ENCODE assay signal across 15 cellular contexts in the genomic region with DNA sequence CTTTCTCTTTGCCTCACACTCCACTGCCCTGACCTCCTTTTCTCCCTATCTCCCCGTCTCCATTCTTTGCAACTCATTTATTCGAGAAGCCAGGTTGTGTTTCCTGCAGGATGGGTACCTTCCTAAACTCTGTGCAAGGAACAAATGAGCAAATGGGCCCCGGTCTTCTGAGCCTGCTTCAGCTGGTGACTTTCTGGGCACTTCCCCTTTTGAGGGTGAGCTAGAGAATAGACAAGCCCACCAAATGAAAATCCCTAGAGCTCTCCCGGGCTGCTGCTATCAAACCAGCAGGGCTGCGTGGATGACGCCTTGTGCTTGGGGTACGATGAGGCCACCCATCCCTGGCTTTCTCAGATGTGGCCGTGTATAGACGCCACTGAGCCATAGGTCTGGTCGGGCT.
DNase-seq lines count a peak whose midpoint lies in the region; ATAC-seq, FAIRE-seq and TF ChIP-seq lines count a peak whose summit lies in the region.
"Had no signal": no experiment of that assay in that cellular context is flagged by ENCODE, and none has a peak within 500 bp of the region (broad histone marks: within the 10 kb centered on the region; RNA-seq: fewer than 3 reads in every experiment).

No MANE protein-coding gene starts in this region.

- H3K36me3 ChIP-seq in BLaER1 = peaks cover 41% of the 10 kb centered on the region
- no peaks in the 10 kb centered on the region for H3K36me3 ChIP-seq in GM12878 (ENCODE audit: control insufficient read depth in 2 of 2, insufficient read depth in 2 of 2, low read length in 1 of 2)
- H3K36me3 ChIP-seq in trophoblast cell (ENCODE audit: control insufficient read depth in 1 of 2, insufficient read depth in 2 of 2, low read length in 2 of 2) = no peaks in the 10 kb centered on the region

- no peak overlapping the region for H2BK12ac ChIP-seq in trophoblast cell (ENCODE audit: low read length)

- H2BK120ac ChIP-seq in trophoblast cell (ENCODE audit: insufficient read depth, low read length, poor library complexity) = no peak overlapping the region

- no peak overlapping the region for H2AK5ac ChIP-seq in trophoblast cell (ENCODE audit: low read length)

- in situ Hi-C loops in GM12878 (cut with MboI) = no loop called here

- no TSS peak for BruUV-seq in GM12878 (replicated peaks; lab: Mats Ljungman, UMichigan)

- H4K12ac ChIP-seq in trophoblast cell (ENCODE audit: low read depth, low read length) = no peak overlapping the region

- RAD21 ChIA-PET in GM12878 (lab: Charles Lee; ENCODE audit: unreplicated experiment) = no interaction called here

- DNase-seq in GDM1 (lab: John Stamatoyannopoulos, UW) = peak; percentile 43
- peak; percentile 24 for DNase-seq in NB4 (ENCODE audit: low read depth)
- DNase-seq in GM12878 (ENCODE audit: low read depth, low spot score) = no peak
- no peak for DNase-seq in activated CD8-positive, alpha-beta T cell treated with anti-CD3 and anti-CD28 coated beads for 36 hours
- DNase-seq in trophoblast cell = no peak
- DNase-seq in stimulated activated CD8-positive, alpha-beta memory T cell treated with anti-CD3 and anti-CD28 coated beads, Interleukin-4, amount 100 ng/mL, for 48 hours = no peak
- DNase-seq: Calu3; CD4-positive, CD25-positive, alpha-beta regulatory T cell; DMS 273 treated with DMSO at 0.1 percent for 48 hours; HCEC 1CT; HFFc6 had no signal

- H3K9ac ChIP-seq in BLaER1 = no peak overlapping the region
- H3K9ac ChIP-seq in GM12878 (ENCODE audit: control insufficient read depth, insufficient read depth, low read length) = no peak overlapping the region
- no peak overlapping the region for H3K9ac ChIP-seq in trophoblast cell (ENCODE audit: low read length)

- no peak overlapping the region for H3K27ac Mint-ChIP-seq in activated CD8-positive, alpha-beta T cell treated with anti-CD3 and anti-CD28 coated beads for 36 hours
- H3K27ac Mint-ChIP-seq: CD4-positive, CD25-positive, alpha-beta regulatory T cell; HFFc6 had no signal

- H3K79me2 ChIP-seq in GM12878 (ENCODE audit: control insufficient read depth, insufficient read depth, low read length) (no peaks in the 10 kb centered on the region), trophoblast cell (ENCODE audit: control insufficient read depth, insufficient read depth, low read length, poor library complexity) (no peaks in the 10 kb centered on the region)

- no peak overlapping the region for H2AFZ ChIP-seq in GM12878 (ENCODE audit: control insufficient read depth, low read depth, low read length)
- no peak overlapping the region for H2AFZ ChIP-seq in trophoblast cell (ENCODE audit: insufficient read depth, low read length, poor library complexity)

- peaks cover 10% of the 10 kb centered on the region for H3K9me3 Mint-ChIP-seq in activated CD8-positive, alpha-beta T cell treated with anti-CD3 and anti-CD28 coated beads for 36 hours

- H3K27me3 Mint-ChIP-seq in activated CD8-positive, alpha-beta T cell treated with anti-CD3 and anti-CD28 coated beads for 36 hours = no peaks in the 10 kb centered on the region
- H3K27me3 Mint-ChIP-seq: CD4-positive, CD25-positive, alpha-beta regulatory T cell had no signal

- intact Hi-C loops in GM12878 (cut with micrococcal nuclease; ENCODE audit: unreplicated experiment) = no loop called here
- intact Hi-C loops in activated CD8-positive, alpha-beta T cell treated with anti-CD3 and anti-CD28 coated beads for 36 hours (cut with micrococcal nuclease) = no loop called here

- H3K9me3 ChIP-seq in BLaER1 (peaks cover 40% of the 10 kb centered on the region), GM12878 (replicated peaks; ENCODE audit: control insufficient read depth, insufficient read depth, low read length) (no peaks in the 10 kb centered on the region; the same call in 2 of the 3 replicates), trophoblast cell (ENCODE audit: insufficient read depth, low read depth, low read length) (peaks cover 3% of the 10 kb centered on the region)

- no peak overlapping the region for H3K4ac ChIP-seq in trophoblast cell (ENCODE audit: low read depth, low read length)

- H3K4me1 Mint-ChIP-seq in activated CD8-positive, alpha-beta T cell treated with anti-CD3 and anti-CD28 coated beads for 36 hours (ENCODE audit: low read depth) = no peaks in the 10 kb centered on the region
- H3K4me1 Mint-ChIP-seq: CD4-positive, CD25-positive, alpha-beta regulatory T cell had no signal

- TF ChIP-seq CTCF in NB4 (IDR thresholded peaks at IDR 0.05; ENCODE audit: low read depth, low read length) (no peak), GM12878 (IDR thresholded peaks at IDR 0.05 in 2 of 3, conservative IDR thresholded peaks at IDR 0.05 in 1 of 3; ENCODE audit: control insufficient read depth in 2 of 3, extremely low read depth in 1 of 3, insufficient read depth in 1 of 3, low read depth in 3 of 3, low read length in 3 of 3) (no peak)
- TF ChIP-seq CTCF in activated CD8-positive, alpha-beta T cell treated with anti-CD3 and anti-CD28 coated beads for 36 hours (IDR thresholded peaks at IDR 0.05) = no peak

- H3K27me3 ChIP-seq in BLaER1 = no peaks in the 10 kb centered on the region
- H3K27me3 ChIP-seq in GM12878 (replicated peaks in 1 of 2; ENCODE audit: control insufficient read depth in 2 of 2, insufficient read depth in 2 of 2, low read length in 1 of 2) = no peaks in the 10 kb centered on the region; a peak in 1 of 4 replicates
- H3K27me3 ChIP-seq in trophoblast cell (ENCODE audit: insufficient read depth, low read length) = no peaks in the 10 kb centered on the region

- POLR2A ChIA-PET in GM12878 (lab: Charles Lee) = no interaction called here
- POLR2A ChIA-PET in activated CD8-positive, alpha-beta T cell treated with anti-CD3 and anti-CD28 coated beads for 36 hours (lab: Charles Lee) = no interaction called here

- H3K4me2 ChIP-seq in BLaER1 = peak overlapping the region; percentile 54
- H3K4me2 ChIP-seq in GM12878 (ENCODE audit: control insufficient read depth, insufficient read depth) = no peak overlapping the region
- H3K4me2 ChIP-seq in trophoblast cell (ENCODE audit: low read length) = no peak overlapping the region
- H3K4me2 ChIP-seq: A549 had no signal

- TF ChIP-seq EP300 in GM12878 (IDR thresholded peaks at IDR 0.05; ENCODE audit: borderline replicate concordance in 1 of 2, control insufficient read depth in 1 of 2, low read depth in 2 of 2, low read length in 2 of 2) = no peak

- H3K4me3 Mint-ChIP-seq in activated CD8-positive, alpha-beta T cell treated with anti-CD3 and anti-CD28 coated beads for 36 hours = no peak overlapping the region
- H3K4me3 Mint-ChIP-seq: CD4-positive, CD25-positive, alpha-beta regulatory T cell; HFFc6 had no signal

- no peak overlapping the region for H4K8ac ChIP-seq in trophoblast cell (ENCODE audit: low read depth, low read length)

- no peak for FAIRE-seq in GM12878 (lab: Jason Lieb, UNC)
- FAIRE-seq: A549 had no signal

- TF ChIP-seq RAD21 in GM12878 (IDR thresholded peaks at IDR 0.05; ENCODE audit: insufficient read depth, low read depth, low read length) = no peak

- H3K4me3 ChIP-seq in BLaER1 = no peak overlapping the region
- H3K4me3 ChIP-seq in NB4 (ENCODE audit: low read depth, low read length) = no peak overlapping the region
- no peak overlapping the region for H3K4me3 ChIP-seq in GM12878
- H3K4me3 ChIP-seq in trophoblast cell (ENCODE audit: low read depth, low read length) = no peak overlapping the region
- H3K4me3 ChIP-seq: A549 had no signal

- WGBS in GM12878 (ENCODE audit: insufficient coverage, insufficient replicate concordance, low lambda C conversion rate, missing lambda C conversion rate) = 8% methylated on average over 10 of the region's 10 CpGs
- no CpG with 5 or more reads among the region's 10 CpGs for WGBS in trophoblast cell (ENCODE audit: extremely low coverage, insufficient coverage, insufficient read length)

- no peak overlapping the region for H3K27ac ChIP-seq in BLaER1
- H3K27ac ChIP-seq in GM12878 (ENCODE audit: control insufficient read depth, insufficient read depth) = no peak overlapping the region
- H3K27ac ChIP-seq in trophoblast cell (ENCODE audit: low read depth, low read length) = no peak overlapping the region
- H3K27ac ChIP-seq: A549, HL-60 had no signal

- no peaks in the 10 kb centered on the region for H3K79me1 ChIP-seq in trophoblast cell (ENCODE audit: low read length)

- H3K14ac ChIP-seq in trophoblast cell (ENCODE audit: low read length) = no peak overlapping the region

- SMC1A ChIA-PET in GM12878 (lab: Charles Lee; ENCODE audit: uncharacterized antibody, unreplicated experiment) = no interaction called here

- H3K18ac ChIP-seq in trophoblast cell (ENCODE audit: low read length) = no peak overlapping the region

- H3K4me1 ChIP-seq in BLaER1 (peaks cover 27% of the 10 kb centered on the region), GM12878 (ENCODE audit: control insufficient read depth, insufficient read depth, low read length) (no peaks in the 10 kb centered on the region), trophoblast cell (ENCODE audit: control insufficient read depth in 1 of 2, insufficient read depth in 2 of 2, low read length in 2 of 2) (peaks cover 4 to 7% of the 10 kb centered on the region in 2 experiments)

- H4K20me1 ChIP-seq in BLaER1 (no peaks in the 10 kb centered on the region), GM12878 (ENCODE audit: control insufficient read depth, insufficient read depth) (no peaks in the 10 kb centered on the region)

- H4K91ac ChIP-seq in trophoblast cell (ENCODE audit: low read depth, low read length) = no peak overlapping the region

- no peak overlapping the region for H3K23ac ChIP-seq in trophoblast cell (ENCODE audit: low read length)

- no peaks in the 10 kb centered on the region for H3K36me3 Mint-ChIP-seq in activated CD8-positive, alpha-beta T cell treated with anti-CD3 and anti-CD28 coated beads for 36 hours (ENCODE audit: low read depth)
- H3K36me3 Mint-ChIP-seq: CD4-positive, CD25-positive, alpha-beta regulatory T cell had no signal

- TF ChIP-seq POLR2A in NB4 (IDR thresholded peaks at IDR 0.05; ENCODE audit: extremely low read depth, insufficient read length) (no peak), GM12878 (IDR thresholded peaks at IDR 0.05; ENCODE audit: low read depth, low read length) (no peak)

- no peak for ATAC-seq in GM12878
- ATAC-seq in activated CD8-positive, alpha-beta T cell treated with anti-CD3 and anti-CD28 coated beads for 36 hours = no peak
- ATAC-seq in activated CD4-positive, CD25-positive, alpha-beta regulatory T cell treated with anti-CD3 and anti-CD28 coated beads, Interleukin-2, amount 50 U/mL, for 24 hours = no peak

- CTCF ChIA-PET in GM12878 (lab: Yijun Ruan, JAX) = no interaction called here
- CTCF ChIA-PET in activated CD8-positive, alpha-beta T cell treated with anti-CD3 and anti-CD28 coated beads for 36 hours (lab: Charles Lee) = no interaction called here

- H2BK5ac ChIP-seq in trophoblast cell (ENCODE audit: low read depth, low read length, poor library complexity) = no peak overlapping the region

TF ChIP-seq in GM12878, 131 proteins besides CTCF, POLR2A, EP300 and RAD21 (continues in another document):
- TF ChIP-seq SPI1 (IDR thresholded peaks at IDR 0.05; ENCODE audit: borderline replicate concordance, insufficient read depth, low read depth, low read length) = peak; percentile 54; the same call in 1 of the 2 replicates

Comparison
In these comparisons a context has a peak if more than half of its experiments do, and no peak if none do; other contexts are left out.
1. DNase-seq: peak in GDM1 (single experiment) and NB4 (single experiment); none in GM12878 (single experiment), activated CD8-positive, alpha-beta T cell treated with anti-CD3 and anti-CD28 coated beads for 36 hours (single experiment), trophoblast cell (0 of 2) and stimulated activated CD8-positive, alpha-beta memory T cell treated with anti-CD3 and anti-CD28 coated beads, Interleukin-4, amount 100 ng/mL, for 48 hours (single experiment).